Comparison of ENCODE assay signal across 8 cellular contexts in the genomic region with DNA sequence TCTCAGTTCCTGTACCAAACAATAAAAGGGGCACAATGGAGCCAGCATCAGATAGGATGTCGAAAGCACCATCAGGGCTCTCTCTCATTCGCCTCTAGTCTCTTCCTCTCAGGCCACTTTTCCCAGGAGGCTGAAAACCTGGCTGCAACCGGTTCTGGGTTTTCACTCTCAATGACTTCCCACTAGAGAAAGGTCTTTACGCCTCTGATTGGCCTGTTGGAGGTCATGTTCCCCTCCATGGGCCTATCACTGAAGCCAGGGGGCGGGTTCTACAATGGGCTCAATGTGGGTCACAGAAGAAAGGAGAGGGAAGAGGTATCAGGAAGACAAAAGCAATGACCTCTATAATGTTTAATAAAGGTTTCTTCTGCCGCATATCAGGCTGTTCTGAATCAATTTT. TPM values are rescaled to one million over a fixed set of nuclear protein-coding genes. Genes with fewer than 3 reads are reported as not detected.
DNase-seq lines count a peak whose midpoint lies in the region; ATAC-seq and TF ChIP-seq lines count a peak whose summit lies in the region.

No MANE protein-coding gene starts in this region.

- H3K4me1 ChIP-seq in left lung: no peaks in the 10 kb centered on the region

- DNase-seq in ACHN (peak; percentile 92), cerebellar cortex (ENCODE audit: low spot score) (peak; percentile 60), left lung (peak in 1 of 2 donors; percentile 77), AG20443 (ENCODE audit: low spot score) (no peak)

- TF ChIP-seq CTCF in left lung (IDR thresholded peaks at IDR 0.05): no peak

- peak overlapping the region in 1 of 2 donors; percentile 20 for H3K4me3 ChIP-seq in left lung

- no peaks in the 10 kb centered on the region for H3K9me3 ChIP-seq in left lung

- peak overlapping the region; percentile 21 to 24 for H3K27ac ChIP-seq in left lung

- in situ Hi-C loops in ACHN (cut with HindIII; ENCODE audit: low pct_ligation_motif_present, low pct_unique_long_range_greater_than_20kb, low sequenced_read_pairs): no loop called here

- ATAC-seq in HG03175 (IDR thresholded peaks at IDR 0.05; ENCODE audit: unreplicated experiment): peak; percentile 64
- ATAC-seq in left lung: peak; percentile 98
- no peak for ATAC-seq in GM21360 (IDR thresholded peaks at IDR 0.05; ENCODE audit: unreplicated experiment)
- ATAC-seq in GM21825 (IDR thresholded peaks at IDR 0.05; ENCODE audit: unreplicated experiment): no peak
- no peak for ATAC-seq in GM21528 (IDR thresholded peaks at IDR 0.05; ENCODE audit: low FRiP score, unreplicated experiment)

- intact Hi-C loops in left lung (cut with DNase I): no loop called here

- H3K27me3 ChIP-seq in left lung: no peaks in the 10 kb centered on the region

- H3K36me3 ChIP-seq in left lung: no peaks in the 10 kb centered on the region

RNA-seq across cellular contexts. Expression of a gene that starts 29.3 kb away (rescaled TPM):
- 10 to 100 TPM in 1 of 2 donors, 1 to 10 TPM in 1; 9.2 to 15.1 TPM for total RNA-seq in left lung

Comparison
In these comparisons a context has a peak if more than half of its experiments do, and no peak if none do; other contexts are left out.
1. ATAC-seq: peak in HG03175 (single experiment) and left lung (single experiment); none in GM21360 (single experiment), GM21825 (single experiment) and GM21528 (single experiment).